27 cellular contexts compared by ENCODE assay signal in the genomic region with DNA sequence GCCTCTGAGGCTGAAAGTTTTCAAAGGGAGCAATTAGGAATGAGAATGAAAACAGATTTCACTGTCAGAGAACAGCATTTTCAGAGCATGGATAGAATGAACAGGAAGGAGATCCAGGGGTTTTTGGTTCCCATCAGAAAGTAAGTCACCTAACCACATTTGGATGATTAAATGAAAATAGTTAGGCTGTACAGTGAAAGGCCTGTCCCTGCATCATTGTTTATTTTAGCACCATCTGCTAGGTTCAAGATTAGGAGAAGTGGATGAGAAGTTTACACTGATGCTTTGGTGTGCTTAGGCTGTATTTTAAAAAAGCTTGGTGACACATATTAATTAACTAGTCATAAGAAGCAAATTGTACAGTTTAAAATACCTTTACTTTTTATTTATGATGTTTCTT.
A peak's percentile ranks its signal among the peaks of the same experiment; 100 is the strongest.
DNase-seq lines count a peak whose midpoint lies in the region; ATAC-seq, FAIRE-seq and TF ChIP-seq lines count a peak whose summit lies in the region.
"Had no signal": no experiment of that assay in that cellular context is flagged by ENCODE, and none has a peak within 500 bp of the region (broad histone marks: within the 10 kb centered on the region; RNA-seq: fewer than 3 reads in every experiment).

No MANE protein-coding gene starts in this region.

- H2BK20ac ChIP-seq in H9 (ENCODE audit: low read depth, low read length, poor library complexity, severe bottlenecking): peak overlapping the region; percentile 90

- H2BK120ac ChIP-seq in H9 (ENCODE audit: low read depth, low read length, poor library complexity, severe bottlenecking): no peak overlapping the region

- H3K79me2 ChIP-seq in H9 (ENCODE audit: insufficient read depth, low read length): no peaks in the 10 kb centered on the region
- no peaks in the 10 kb centered on the region for H3K79me2 ChIP-seq in Loucy (ENCODE audit: insufficient read depth, low read length)
- H3K79me2 ChIP-seq in neural progenitor cell (ENCODE audit: low read depth): no peaks in the 10 kb centered on the region

- no peaks in the 10 kb centered on the region for H3K9me2 ChIP-seq in Loucy (replicated peaks; ENCODE audit: low read depth, low read length)

- H3K23ac ChIP-seq in H9 (ENCODE audit: insufficient read length, low read depth, low read length): no peak overlapping the region

- no peak for ATAC-seq in GM21360 (IDR thresholded peaks at IDR 0.05; ENCODE audit: unreplicated experiment)
- ATAC-seq: left lung; Right ventricle myocardium inferior; SK-N-SH treated with all-trans-retinoic acid at 6 μM for 48 hours; stimulated activated memory B cell treated with anti-CD40 and anti-IgM and Interleukin-4, amounts not matched to agents 10 μg/mL and 1 μg/mL and 100 μg/mL, for 72 hours had no signal

- H3K4ac ChIP-seq in H9 (ENCODE audit: low read depth, low read length): no peak overlapping the region

- H3K9ac ChIP-seq in H9 (ENCODE audit: extremely low read depth, insufficient read length, low read length) (no peak overlapping the region), Loucy (ENCODE audit: low read depth, low read length, poor library complexity, severe bottlenecking) (no peak overlapping the region), endodermal cell (ENCODE audit: extremely low read depth, low read length, poor library complexity, severe bottlenecking) (no peak overlapping the region), neural progenitor cell (no peak overlapping the region)
- H3K9ac ChIP-seq: BLaER1 treated with 17β-estradiol and CSF1 and Interleukin-3, amounts not matched to agents 10 nM and 100 nM; KMS-11 had no signal

- no peak for DNase-seq in H9
- DNase-seq in endodermal cell: no peak
- DNase-seq in neural progenitor cell (ENCODE audit: low spot score): no peak
- no peak for DNase-seq in GM19239 (ENCODE audit: insufficient read length, low spot score)
- DNase-seq in islet precursor cell: no peak
- DNase-seq: activated CD4-positive, alpha-beta memory T cell treated with anti-CD3 and anti-CD28 coated beads, Interleukin-2, amount 10 ng/mL, durations not matched to agents 7 days and 5 days; activated CD8-positive, alpha-beta memory T cell treated with anti-CD3 and anti-CD28 coated beads, Interleukin-2, amount 50 U/mL, for 4 hours; activated naive CD4-positive, alpha-beta T cell treated with Interleukin-2 at 50 U/mL for 16 hours; brain microvascular endothelial cell; HFFc6; left lung; NCI-H1930; NCI-H2171 treated with DMSO at 0.1 percent for 48 hours; NCI-H526; trophoblast cell had no signal

- H3F3A ChIP-seq in Loucy (ENCODE audit: low read depth) (no peaks in the 10 kb centered on the region), neural progenitor cell (ENCODE audit: low read depth) (peaks cover 43% of the 10 kb centered on the region)

- no peak overlapping the region for H3K18ac ChIP-seq in H9 (ENCODE audit: insufficient read length, low read depth, low read length)

- H3K4me3 Mint-ChIP-seq in H9: no peak overlapping the region
- H3K4me3 Mint-ChIP-seq in endodermal cell: no peak overlapping the region
- no peak overlapping the region for H3K4me3 Mint-ChIP-seq in neural progenitor cell
- H3K4me3 Mint-ChIP-seq: activated CD4-positive, alpha-beta memory T cell treated with anti-CD3 and anti-CD28 coated beads, Interleukin-2, amount 10 ng/mL, durations not matched to agents 7 days and 5 days; activated T-helper 1 cell treated with anti-CD3 and anti-CD28 coated beads, Interleukin-12 subunit alpha, Interleukin-12 subunit beta, Interleukin-2, Interleukin-4 antibody, amounts not matched to agents 30 ng/mL and 10 ng/mL and 1 ng/mL, durations not matched to agents 14 hours and 24 hours and 36 hours; HFFc6; stimulated activated memory B cell treated with anti-CD40 and anti-IgM and Interleukin-4, amounts not matched to agents 10 μg/mL and 1 μg/mL and 100 μg/mL, for 72 hours; T-helper 1 cell treated with Interleukin-12 subunit alpha and Interleukin-12 subunit beta and Interleukin-4 antibody, amounts not matched to agents 30 μg/mL and 1 μg/mL, for 36 hours had no signal

- H3K36me3 Mint-ChIP-seq in H9 (ENCODE audit: insufficient read depth in 1 of 3, low read depth in 3 of 3) (peaks cover 0 to 7% (median 3%) of the 10 kb centered on the region in 3 experiments; a peak in 3 of 7 replicates), endodermal cell (ENCODE audit: low read depth) (no peaks in the 10 kb centered on the region), neural progenitor cell (peaks cover 10% of the 10 kb centered on the region)
- H3K36me3 Mint-ChIP-seq: stimulated activated memory B cell treated with anti-CD40 and anti-IgM and Interleukin-4, amounts not matched to agents 10 μg/mL and 1 μg/mL and 100 μg/mL, for 72 hours had no signal

- H4K8ac ChIP-seq in H9 (replicated peaks; ENCODE audit: insufficient read length, low read depth, low read length): no peak overlapping the region

- no peak overlapping the region for H2BK15ac ChIP-seq in H9 (ENCODE audit: low read depth, low read length)

- H4K91ac ChIP-seq in H9 (ENCODE audit: insufficient read length, low read depth, low read length): no peak overlapping the region

- no peaks in the 10 kb centered on the region for H3K27me3 ChIP-seq in H9 (ENCODE audit: insufficient read depth, low read length)
- no peaks in the 10 kb centered on the region for H3K27me3 ChIP-seq in Loucy (ENCODE audit: insufficient read depth, low read length, poor library complexity, severe bottlenecking)
- H3K27me3 ChIP-seq in endodermal cell (ENCODE audit: control insufficient read depth, insufficient read depth, low read length, poor library complexity, severe bottlenecking): no peaks in the 10 kb centered on the region
- no peaks in the 10 kb centered on the region for H3K27me3 ChIP-seq in neural progenitor cell
- H3K27me3 ChIP-seq: BLaER1 treated with 17β-estradiol and CSF1 and Interleukin-3, amounts not matched to agents 10 nM and 100 nM; brain microvascular endothelial cell; left lung had no signal

- no peak overlapping the region for H3K14ac ChIP-seq in H9 (ENCODE audit: insufficient read depth, low read length)

- H3K4me2 ChIP-seq in H9 (ENCODE audit: insufficient read depth, insufficient read length, low read length) (no peak overlapping the region), Loucy (ENCODE audit: low read depth, low read length, poor library complexity, severe bottlenecking) (no peak overlapping the region), neural progenitor cell (peak overlapping the region; percentile 54)
- H3K4me2 ChIP-seq: KMS-11 had no signal

- H3K36me3 ChIP-seq in Loucy (ENCODE audit: insufficient read depth, low read length) (no peaks in the 10 kb centered on the region), endodermal cell (ENCODE audit: control insufficient read depth, insufficient read depth, low read length) (no peaks in the 10 kb centered on the region), neural progenitor cell (no peaks in the 10 kb centered on the region)
- H3K36me3 ChIP-seq: BLaER1 treated with 17β-estradiol and CSF1 and Interleukin-3, amounts not matched to agents 10 nM and 100 nM; brain microvascular endothelial cell; left lung had no signal

- H3K27me3 Mint-ChIP-seq in H9 (ENCODE audit: low read depth): peaks cover 4% of the 10 kb centered on the region; the same call in 1 of the 2 replicates
- H3K27me3 Mint-ChIP-seq in endodermal cell (ENCODE audit: insufficient read depth): no peaks in the 10 kb centered on the region
- H3K27me3 Mint-ChIP-seq in neural progenitor cell (ENCODE audit: insufficient read depth, low read depth): no peaks in the 10 kb centered on the region

- H3K79me1 ChIP-seq in H9 (ENCODE audit: insufficient read depth, low read depth, low read length, poor library complexity, severe bottlenecking): no peaks in the 10 kb centered on the region

- FAIRE-seq in GM19239 (lab: Jason Lieb, UNC): no peak
- FAIRE-seq: endothelial cell of umbilical vein, G401.6, HTR-8/SVneo had no signal

- H2AFZ ChIP-seq in H9 (ENCODE audit: low read length) (peak overlapping the region; percentile 56), Loucy (ENCODE audit: low read length) (0 out of 2 replicates have a peak overlapping the region, but pooled peaks have one; percentile 6), neural progenitor cell (replicated peaks) (no peak overlapping the region)

- H2AK5ac ChIP-seq in H9 (ENCODE audit: insufficient read length, low read length): no peak overlapping the region

- H3K27ac ChIP-seq in H9 (ENCODE audit: insufficient read length, low read depth, low read length) (no peak overlapping the region), endodermal cell (ENCODE audit: low read depth, low read length) (peak overlapping the region; percentile 62), neural progenitor cell (peak overlapping the region; percentile 61)
- H3K27ac ChIP-seq: BLaER1 treated with 17β-estradiol and CSF1 and Interleukin-3, amounts not matched to agents 10 nM and 100 nM; brain microvascular endothelial cell; KMS-11; left lung had no signal

- no peaks in the 10 kb centered on the region for H3K9me3 Mint-ChIP-seq in H9
- H3K9me3 Mint-ChIP-seq in endodermal cell: no peaks in the 10 kb centered on the region
- peaks cover 16% of the 10 kb centered on the region for H3K9me3 Mint-ChIP-seq in neural progenitor cell
- H3K9me3 Mint-ChIP-seq: activated CD4-positive, alpha-beta memory T cell treated with anti-CD3 and anti-CD28 coated beads, Interleukin-2, amount 10 ng/mL, durations not matched to agents 7 days and 5 days; activated T-helper 1 cell treated with anti-CD3 and anti-CD28 coated beads, Interleukin-12 subunit alpha, Interleukin-12 subunit beta, Interleukin-2, Interleukin-4 antibody, amounts not matched to agents 30 ng/mL and 10 ng/mL and 1 ng/mL, durations not matched to agents 14 hours and 24 hours and 36 hours; T-helper 1 cell treated with Interleukin-12 subunit alpha and Interleukin-12 subunit beta and Interleukin-4 antibody, amounts not matched to agents 30 μg/mL and 1 μg/mL, for 36 hours had no signal

- H4K20me1 ChIP-seq in H9 (ENCODE audit: control insufficient read depth, insufficient read depth, insufficient read length) (no peaks in the 10 kb centered on the region), Loucy (ENCODE audit: insufficient read depth, low read length, poor library complexity, severe bottlenecking) (no peaks in the 10 kb centered on the region), neural progenitor cell (ENCODE audit: low read depth) (no peaks in the 10 kb centered on the region)
- H4K20me1 ChIP-seq: BLaER1 treated with 17β-estradiol and CSF1 and Interleukin-3, amounts not matched to agents 10 nM and 100 nM had no signal

- H2BK5ac ChIP-seq in H9 (ENCODE audit: insufficient read length, low read length): peak overlapping the region; percentile 38

- peaks cover 43 to 48% of the 10 kb centered on the region in 2 experiments for H3K4me1 Mint-ChIP-seq in H9
- peaks cover 25% of the 10 kb centered on the region for H3K4me1 Mint-ChIP-seq in endodermal cell
- peaks cover 33% of the 10 kb centered on the region for H3K4me1 Mint-ChIP-seq in neural progenitor cell
- H3K4me1 Mint-ChIP-seq: activated CD4-positive, alpha-beta memory T cell treated with anti-CD3 and anti-CD28 coated beads, Interleukin-2, amount 10 ng/mL, durations not matched to agents 7 days and 5 days; stimulated activated memory B cell treated with anti-CD40 and anti-IgM and Interleukin-4, amounts not matched to agents 10 μg/mL and 1 μg/mL and 100 μg/mL, for 72 hours had no signal

- H2BK12ac ChIP-seq in H9 (ENCODE audit: insufficient read length, low read depth, low read length): no peak overlapping the region

- H3K23me2 ChIP-seq in H9 (ENCODE audit: insufficient read length, low read depth, low read length, poor library complexity, severe bottlenecking): no peaks in the 10 kb centered on the region

- H3K27ac Mint-ChIP-seq in H9 (peak overlapping the region; percentile 14 to 87 (median 42); a peak in 2 of 7 replicates), endodermal cell (no peak overlapping the region), neural progenitor cell (peak overlapping the region; percentile 87)
- H3K27ac Mint-ChIP-seq: activated CD4-positive, alpha-beta memory T cell treated with anti-CD3 and anti-CD28 coated beads, Interleukin-2, amount 10 ng/mL, durations not matched to agents 7 days and 5 days; activated T-helper 1 cell treated with anti-CD3 and anti-CD28 coated beads, Interleukin-12 subunit alpha, Interleukin-12 subunit beta, Interleukin-2, Interleukin-4 antibody, amounts not matched to agents 30 ng/mL and 10 ng/mL and 1 ng/mL, durations not matched to agents 14 hours and 24 hours and 36 hours; HFFc6; stimulated activated memory B cell treated with anti-CD40 and anti-IgM and Interleukin-4, amounts not matched to agents 10 μg/mL and 1 μg/mL and 100 μg/mL, for 72 hours; T-helper 1 cell treated with Interleukin-12 subunit alpha and Interleukin-12 subunit beta and Interleukin-4 antibody, amounts not matched to agents 30 μg/mL and 1 μg/mL, for 36 hours had no signal

- H3K4me3 ChIP-seq in Loucy (ENCODE audit: low read length, poor library complexity, severe bottlenecking) (no peak overlapping the region), endodermal cell (ENCODE audit: low read length) (no peak overlapping the region), neural progenitor cell (no peak overlapping the region)
- H3K4me3 ChIP-seq: BLaER1 treated with 17β-estradiol and CSF1 and Interleukin-3, amounts not matched to agents 10 nM and 100 nM; left lung had no signal

- H3K9me3 ChIP-seq in H9 (ENCODE audit: control insufficient read depth, low read depth, low read length) (no peaks in the 10 kb centered on the region), Loucy (ENCODE audit: insufficient read depth, low read depth, low read length) (no peaks in the 10 kb centered on the region), endodermal cell (ENCODE audit: control insufficient read depth, low read length) (no peaks in the 10 kb centered on the region), neural progenitor cell (ENCODE audit: low read depth) (no peaks in the 10 kb centered on the region)
- H3K9me3 ChIP-seq: left lung had no signal

- H3K56ac ChIP-seq in H9 (ENCODE audit: insufficient read length, low read depth, low read length): no peak overlapping the region

- H3K4me1 ChIP-seq in H9 (ENCODE audit: insufficient read depth, low read length): peaks cover 3% of the 10 kb centered on the region; the same call in 1 of the 2 replicates
- peaks cover 7% of the 10 kb centered on the region for H3K4me1 ChIP-seq in Loucy (ENCODE audit: insufficient read depth, low read length, poor library complexity, severe bottlenecking)
- H3K4me1 ChIP-seq in endodermal cell (ENCODE audit: control insufficient read depth, insufficient read depth, low read length): peaks cover 9% of the 10 kb centered on the region
- peaks cover 68% of the 10 kb centered on the region for H3K4me1 ChIP-seq in neural progenitor cell

- H3T11ph ChIP-seq in H9 (ENCODE audit: low read length): no peak overlapping the region

- no peak overlapping the region for H4K5ac ChIP-seq in H9 (ENCODE audit: insufficient read length, low read depth, low read length)

- TF ChIP-seq CTCF in H9 (conservative IDR thresholded peaks at IDR 0.05) (no peak), Loucy (conservative IDR thresholded peaks at IDR 0.05; ENCODE audit: low read length) (no peak), endodermal cell (conservative IDR thresholded peaks at IDR 0.05) (no peak), neural progenitor cell (IDR thresholded peaks at IDR 0.05) (no peak)
